Comparison of ENCODE assay signal across 31 cellular contexts in genomic region chr16:4826980-4827379, GRCh38. TPM values are rescaled to one million over a fixed set of nuclear protein-coding genes. Genes with fewer than 3 reads are reported as not detected.
DNase-seq lines count a peak whose midpoint lies in the region; ATAC-seq, FAIRE-seq and TF ChIP-seq lines count a peak whose summit lies in the region.
"Had no signal": no experiment of that assay in that cellular context is flagged by ENCODE, and none has a peak within 500 bp of the region (broad histone marks: within the 10 kb centered on the region; RNA-seq: fewer than 3 reads in every experiment).

No MANE protein-coding gene starts in this region.

- TF ChIP-seq POLR2A in esophagus muscularis mucosa (IDR thresholded peaks at IDR 0.05; ENCODE audit: low read depth) (no peak), testis (IDR thresholded peaks at IDR 0.05) (no peak)

- H3K4me3 ChIP-seq in esophagus muscularis mucosa: no peak overlapping the region
- no peak overlapping the region for H3K4me3 ChIP-seq in left ventricle myocardium inferior
- no peak overlapping the region for H3K4me3 ChIP-seq in pancreas
- peak overlapping the region in 1 of 2 donors; percentile 14 for H3K4me3 ChIP-seq in stomach smooth muscle (ENCODE audit: low read length in 2 of 2)
- no peak overlapping the region for H3K4me3 ChIP-seq in testis
- H3K4me3 ChIP-seq: A549; BLaER1 treated with 17β-estradiol and CSF1 and Interleukin-3, amounts not matched to agents 10 nM and 100 nM; GM23248 had no signal

- H3K36me3 ChIP-seq in esophagus muscularis mucosa: peaks cover 67 to 100% (median 96%) of the 10 kb centered on the region in 4 donors
- H3K36me3 ChIP-seq in left ventricle myocardium inferior: peaks cover 92% of the 10 kb centered on the region
- H3K36me3 ChIP-seq in pancreas: peaks cover 3 to 70% (median 23%) of the 10 kb centered on the region in 3 donors
- H3K36me3 ChIP-seq in stomach smooth muscle (ENCODE audit: control insufficient read depth in 2 of 2, insufficient read depth in 2 of 2, low read length in 2 of 2): peaks cover 49 to 65% of the 10 kb centered on the region in 2 donors
- H3K36me3 ChIP-seq in testis (ENCODE audit: low read depth, missing control alignments): no peaks in the 10 kb centered on the region

- no peak overlapping the region for H3K4me3 Mint-ChIP-seq in activated naive CD4-positive, alpha-beta T cell treated with anti-CD3 and anti-CD28 coated beads for 36 hours
- H3K4me3 Mint-ChIP-seq: CD4-positive, alpha-beta memory T cell had no signal

- TF ChIP-seq CTCF in esophagus muscularis mucosa (IDR thresholded peaks at IDR 0.05): no peak
- no peak for TF ChIP-seq CTCF in left ventricle myocardium inferior (IDR thresholded peaks at IDR 0.05; ENCODE audit: borderline replicate concordance)
- no peak for TF ChIP-seq CTCF in pancreas (IDR thresholded peaks at IDR 0.05)
- no peak for TF ChIP-seq CTCF in testis (IDR thresholded peaks at IDR 0.05)

- DNase-seq in esophagus muscularis mucosa (ENCODE audit: extremely low spot score) (no peak), left ventricle myocardium inferior (peak; percentile 50), pancreas (peak in 1 of 6 donors; percentile 35), testis (no peak)
- DNase-seq in stimulated activated naive CD8-positive, alpha-beta T cell treated with anti-CD3 and anti-CD28 coated beads, Interleukin-15, Interleukin-2, amounts not matched to agents 100 U/mL and 50 U/mL, for 24 hours: no peak
- no peak for DNase-seq in activated naive CD4-positive, alpha-beta T cell treated with anti-CD3 and anti-CD28 coated beads for 36 hours
- DNase-seq: AML-193; CD4-positive, alpha-beta memory T cell; COR-L47; DMS53; GM23248; H7; Karpas-422; NCI-H1092; NCI-H1417 treated with DMSO at 0.1 percent for 48 hours; NCI-H1694 treated with DMSO at 0.1 percent for 48 hours; NCI-H2081 treated with DMSO at 0.1 percent for 48 hours; NCI-H2171; NCI-H226; NCI-H510A; NCI-H69; SIG-M5 had no signal

- H3K4me1 Mint-ChIP-seq in activated naive CD4-positive, alpha-beta T cell treated with anti-CD3 and anti-CD28 coated beads for 36 hours (ENCODE audit: low read depth): no peaks in the 10 kb centered on the region

- intact Hi-C loops in esophagus muscularis mucosa (cut with DNase I) (no loop called here), left ventricle myocardium inferior (cut with micrococcal nuclease) (no loop called here), pancreas (cut with DNase I) (no loop called here), testis (cut with DNase I; ENCODE audit: low total_unique reads) (no loop called here)
- intact Hi-C loops in activated naive CD4-positive, alpha-beta T cell treated with anti-CD3 and anti-CD28 coated beads for 36 hours (cut with micrococcal nuclease): no loop called here

- H3K27ac Mint-ChIP-seq in activated naive CD4-positive, alpha-beta T cell treated with anti-CD3 and anti-CD28 coated beads for 36 hours: no peak overlapping the region

- no peaks in the 10 kb centered on the region for H3K27me3 Mint-ChIP-seq in activated naive CD4-positive, alpha-beta T cell treated with anti-CD3 and anti-CD28 coated beads for 36 hours (ENCODE audit: low read depth)
- H3K27me3 Mint-ChIP-seq: CD4-positive, alpha-beta memory T cell had no signal

- no peak for TF ChIP-seq EP300 in esophagus muscularis mucosa (IDR thresholded peaks at IDR 0.05)

- H3K9me3 Mint-ChIP-seq in activated naive CD4-positive, alpha-beta T cell treated with anti-CD3 and anti-CD28 coated beads for 36 hours: no peaks in the 10 kb centered on the region
- H3K9me3 Mint-ChIP-seq: CD4-positive, alpha-beta memory T cell had no signal

- H3K4me1 ChIP-seq in esophagus muscularis mucosa (peaks cover 14 to 45% (median 16%) of the 10 kb centered on the region in 4 donors), left ventricle myocardium inferior (peaks cover 87% of the 10 kb centered on the region), pancreas (no peaks in the 10 kb centered on the region), stomach smooth muscle (ENCODE audit: control insufficient read depth, insufficient read depth, low read length) (peaks cover 9% of the 10 kb centered on the region), testis (no peaks in the 10 kb centered on the region)
- H3K4me1 ChIP-seq: A549 had no signal

- H3K9ac ChIP-seq in stomach smooth muscle (ENCODE audit: low read length in 2 of 2): peak overlapping the region in 1 of 2 donors; percentile 21
- H3K9ac ChIP-seq: BLaER1 treated with 17β-estradiol and CSF1 and Interleukin-3, amounts not matched to agents 10 nM and 100 nM; GM23248 had no signal

- CTCF ChIA-PET in activated naive CD4-positive, alpha-beta T cell treated with anti-CD3 and anti-CD28 coated beads for 36 hours (lab: Charles Lee): interaction anchor here (0.6 kb wide), 1 partner anchor 20 kb away, joined by 3 read pairs; no protein-coding TSS in a partner anchor

- FAIRE-seq in pancreas (lab: Jason Lieb, UNC): no peak
- FAIRE-seq: A549, HepG2 had no signal

- peak; percentile 64 to 80 (median 74) for ATAC-seq in pancreas
- ATAC-seq in stimulated activated naive CD8-positive, alpha-beta T cell treated with anti-CD3 and anti-CD28 coated beads, Interleukin-15, Interleukin-2, amounts not matched to agents 100 U/mL and 50 U/mL, for 24 hours: no peak
- ATAC-seq: A549, HepG2 had no signal

- WGBS in esophagus muscularis mucosa: 54% methylated on average over 9 of the region's 10 CpGs
- 45 to 56% methylated on average over 10 of the region's 10 CpGs for WGBS in pancreas, 2 donors
- WGBS in testis, 2 donors: 74 to 78% methylated on average over 10 of the region's 10 CpGs

- H3K27me3 ChIP-seq in esophagus muscularis mucosa: no peaks in the 10 kb centered on the region
- H3K27me3 ChIP-seq in left ventricle myocardium inferior (ENCODE audit: low read depth): no peaks in the 10 kb centered on the region
- H3K27me3 ChIP-seq in pancreas: no peaks in the 10 kb centered on the region
- H3K27me3 ChIP-seq in stomach smooth muscle (ENCODE audit: control insufficient read depth in 1 of 2, insufficient read depth in 2 of 2, low read length in 2 of 2): no peaks in the 10 kb centered on the region
- H3K27me3 ChIP-seq in testis: no peaks in the 10 kb centered on the region
- H3K27me3 ChIP-seq: BLaER1 treated with 17β-estradiol and CSF1 and Interleukin-3, amounts not matched to agents 10 nM and 100 nM had no signal

- H3K36me3 Mint-ChIP-seq in activated naive CD4-positive, alpha-beta T cell treated with anti-CD3 and anti-CD28 coated beads for 36 hours (ENCODE audit: low read depth): peaks cover 36% of the 10 kb centered on the region

- peak overlapping the region in 3 of 4 donors; percentile 24 to 34 (median 33) for H3K27ac ChIP-seq in esophagus muscularis mucosa (replicated peaks in 1 of 4)
- peak overlapping the region; percentile 93 for H3K27ac ChIP-seq in left ventricle myocardium inferior (replicated peaks)
- H3K27ac ChIP-seq in pancreas: no peak overlapping the region
- peak overlapping the region; percentile 6 for H3K27ac ChIP-seq in stomach smooth muscle (ENCODE audit: low read length)
- no peak overlapping the region for H3K27ac ChIP-seq in testis
- H3K27ac ChIP-seq: A549; BLaER1 treated with 17β-estradiol and CSF1 and Interleukin-3, amounts not matched to agents 10 nM and 100 nM; GM23248; RWPE1 had no signal

- H3K9me3 ChIP-seq in esophagus muscularis mucosa (no peaks in the 10 kb centered on the region), left ventricle myocardium inferior (replicated peaks) (no peaks in the 10 kb centered on the region), pancreas (no peaks in the 10 kb centered on the region), stomach smooth muscle (ENCODE audit: control insufficient read depth in 2 of 2, low read length in 2 of 2) (no peaks in the 10 kb centered on the region), testis (no peaks in the 10 kb centered on the region)
- H3K9me3 ChIP-seq: A549; BLaER1 treated with 17β-estradiol and CSF1 and Interleukin-3, amounts not matched to agents 10 nM and 100 nM had no signal

RNA-seq across cellular contexts. Expression of gene GLYR1, which starts 20.1 kb away (rescaled TPM):
- total RNA-seq in esophagus muscularis mucosa: 100 to 1,000 TPM in 2 of 4 donors, 10 to 100 TPM in 2; 81.8 to 111 (median 98.8) TPM
- total RNA-seq in left ventricle myocardium inferior: 86.7 TPM
- 10 to 100 TPM; 27.2 to 58.6 (median 40.4) TPM for total RNA-seq in pancreas
- polyA plus RNA-seq in pancreas: 10 to 100 TPM; 33.0 to 41.4 TPM
- total RNA-seq in testis: 10 to 100 TPM; 70.5 to 83.5 TPM
- polyA plus RNA-seq in testis (ENCODE audit: insufficient read depth, low read depth, low replicate concordance): 66.6 TPM
- total RNA-seq in activated naive CD4-positive, alpha-beta T cell treated with anti-CD3 and anti-CD28 coated beads for 36 hours: 10 to 100 TPM; 62.2 to 65.0 TPM

RNA-seq across cellular contexts. Expression of gene UBN1, which starts 20.3 kb away (rescaled TPM):
- total RNA-seq in esophagus muscularis mucosa: 10 to 100 TPM; 21.0 to 48.2 (median 41.1) TPM
- total RNA-seq in left ventricle myocardium inferior: 41.1 TPM
- total RNA-seq in pancreas: 10 to 100 TPM; 10.4 to 17.3 (median 12.4) TPM
- 10 to 100 TPM in 1 of 2 donors, 1 to 10 TPM in 1; 8.0 to 10.1 TPM for polyA plus RNA-seq in pancreas
- total RNA-seq in testis: 100 to 1,000 TPM in 1 of 2 donors, 10 to 100 TPM in 1; 88.1 to 115 TPM
- polyA plus RNA-seq in testis (ENCODE audit: insufficient read depth, low read depth, low replicate concordance): 98.2 TPM
- total RNA-seq in activated naive CD4-positive, alpha-beta T cell treated with anti-CD3 and anti-CD28 coated beads for 36 hours: 10 to 100 TPM; 26.7 to 28.1 TPM

RNA-seq across cellular contexts. Expression of gene ROGDI, which starts 24.5 kb away (rescaled TPM):
- 10 to 100 TPM; 43.2 to 97.2 (median 77.6) TPM for total RNA-seq in esophagus muscularis mucosa
- 97.4 TPM for total RNA-seq in left ventricle myocardium inferior
- 10 to 100 TPM; 12.3 to 18.3 (median 13.0) TPM for total RNA-seq in pancreas
- 10 to 100 TPM; 55.0 to 63.0 TPM for polyA plus RNA-seq in pancreas
- 10 to 100 TPM; 30.0 to 37.0 TPM for total RNA-seq in testis
- 27.3 TPM for polyA plus RNA-seq in testis (ENCODE audit: insufficient read depth, low read depth, low replicate concordance)
- total RNA-seq in activated naive CD4-positive, alpha-beta T cell treated with anti-CD3 and anti-CD28 coated beads for 36 hours: 1 to 10 TPM; 2.0 to 4.0 TPM

RNA-seq across cellular contexts. Expression of gene SMIM22, which starts 31.8 kb away (rescaled TPM):
- total RNA-seq in esophagus muscularis mucosa: not detected
- not detected for total RNA-seq in left ventricle myocardium inferior
- total RNA-seq in pancreas: 10 to 100 TPM; 49.2 to 69.1 (median 63.2) TPM
- 100 to 1,000 TPM; 176 to 367 TPM for polyA plus RNA-seq in pancreas
- 1 to 10 TPM; 6.1 to 9.8 TPM for total RNA-seq in testis
- 41.3 TPM for polyA plus RNA-seq in testis (ENCODE audit: insufficient read depth, low read depth, low replicate concordance)
- not detected for total RNA-seq in activated naive CD4-positive, alpha-beta T cell treated with anti-CD3 and anti-CD28 coated beads for 36 hours
- total RNA-seq: CD4-positive, alpha-beta memory T cell; Daoy; G401; GM23248; H7; HepG2; OCI-LY7 had no signal
- polyA plus RNA-seq: A549; CD4-positive, alpha-beta memory T cell; GM23248; HepG2 had no signal

RNA-seq across cellular contexts. Expression of gene SEPTIN12, which starts 38.8 kb away (rescaled TPM):
- total RNA-seq in esophagus muscularis mucosa (1 to 10 TPM in 1 of 4 donors, not detected in 3; 1.7 TPM), left ventricle myocardium inferior (not detected), pancreas (not detected), testis (10 to 100 TPM; 61.0 to 68.1 TPM)
- polyA plus RNA-seq in pancreas (1 to 10 TPM in 1 of 2 donors, not detected in 1; 1.4 TPM), testis (ENCODE audit: insufficient read depth, low read depth, low replicate concordance) (310 TPM)
- total RNA-seq in activated naive CD4-positive, alpha-beta T cell treated with anti-CD3 and anti-CD28 coated beads for 36 hours: not detected
- total RNA-seq: CD4-positive, alpha-beta memory T cell; Daoy; G401; GM23248; H7; HT-29; OCI-LY7 had no signal
- polyA plus RNA-seq: CD4-positive, alpha-beta memory T cell; GM23248; HepG2 had no signal

Comparison
In these comparisons a context has a peak if more than half of its experiments do, and no peak if none do; other contexts are left out.
1. H3K27ac ChIP-seq: peak in esophagus muscularis mucosa (3 of 4), left ventricle myocardium inferior (single experiment) and stomach smooth muscle (single experiment); none in pancreas (0 of 4) and testis (0 of 2).